In genomic region chr3:53919741-53920140, GRCh38 we compare ENCODE assay signal across 3 cellular contexts.
"Had no signal": no experiment of that assay in that cellular context is flagged by ENCODE, and none has a peak within 500 bp of the region (broad histone marks: within the 10 kb centered on the region; RNA-seq: fewer than 3 reads in every experiment).

No MANE protein-coding gene starts in this region.

- H3K4me3 ChIP-seq: GM12878 had no signal

- DNase-seq: GDM1, GF-D8 had no signal
